ENCODE assay signal across 1 cellular context in genomic region chr6:12311106-12311505, GRCh38.
TF ChIP-seq lines count a peak whose summit lies in the region.

No MANE protein-coding gene starts in this region.

TF ChIP-seq in GM23338, 12 proteins besides CTCF, POLR2A, EP300 and RAD21:
- TF ChIP-seq, protein P1, sequence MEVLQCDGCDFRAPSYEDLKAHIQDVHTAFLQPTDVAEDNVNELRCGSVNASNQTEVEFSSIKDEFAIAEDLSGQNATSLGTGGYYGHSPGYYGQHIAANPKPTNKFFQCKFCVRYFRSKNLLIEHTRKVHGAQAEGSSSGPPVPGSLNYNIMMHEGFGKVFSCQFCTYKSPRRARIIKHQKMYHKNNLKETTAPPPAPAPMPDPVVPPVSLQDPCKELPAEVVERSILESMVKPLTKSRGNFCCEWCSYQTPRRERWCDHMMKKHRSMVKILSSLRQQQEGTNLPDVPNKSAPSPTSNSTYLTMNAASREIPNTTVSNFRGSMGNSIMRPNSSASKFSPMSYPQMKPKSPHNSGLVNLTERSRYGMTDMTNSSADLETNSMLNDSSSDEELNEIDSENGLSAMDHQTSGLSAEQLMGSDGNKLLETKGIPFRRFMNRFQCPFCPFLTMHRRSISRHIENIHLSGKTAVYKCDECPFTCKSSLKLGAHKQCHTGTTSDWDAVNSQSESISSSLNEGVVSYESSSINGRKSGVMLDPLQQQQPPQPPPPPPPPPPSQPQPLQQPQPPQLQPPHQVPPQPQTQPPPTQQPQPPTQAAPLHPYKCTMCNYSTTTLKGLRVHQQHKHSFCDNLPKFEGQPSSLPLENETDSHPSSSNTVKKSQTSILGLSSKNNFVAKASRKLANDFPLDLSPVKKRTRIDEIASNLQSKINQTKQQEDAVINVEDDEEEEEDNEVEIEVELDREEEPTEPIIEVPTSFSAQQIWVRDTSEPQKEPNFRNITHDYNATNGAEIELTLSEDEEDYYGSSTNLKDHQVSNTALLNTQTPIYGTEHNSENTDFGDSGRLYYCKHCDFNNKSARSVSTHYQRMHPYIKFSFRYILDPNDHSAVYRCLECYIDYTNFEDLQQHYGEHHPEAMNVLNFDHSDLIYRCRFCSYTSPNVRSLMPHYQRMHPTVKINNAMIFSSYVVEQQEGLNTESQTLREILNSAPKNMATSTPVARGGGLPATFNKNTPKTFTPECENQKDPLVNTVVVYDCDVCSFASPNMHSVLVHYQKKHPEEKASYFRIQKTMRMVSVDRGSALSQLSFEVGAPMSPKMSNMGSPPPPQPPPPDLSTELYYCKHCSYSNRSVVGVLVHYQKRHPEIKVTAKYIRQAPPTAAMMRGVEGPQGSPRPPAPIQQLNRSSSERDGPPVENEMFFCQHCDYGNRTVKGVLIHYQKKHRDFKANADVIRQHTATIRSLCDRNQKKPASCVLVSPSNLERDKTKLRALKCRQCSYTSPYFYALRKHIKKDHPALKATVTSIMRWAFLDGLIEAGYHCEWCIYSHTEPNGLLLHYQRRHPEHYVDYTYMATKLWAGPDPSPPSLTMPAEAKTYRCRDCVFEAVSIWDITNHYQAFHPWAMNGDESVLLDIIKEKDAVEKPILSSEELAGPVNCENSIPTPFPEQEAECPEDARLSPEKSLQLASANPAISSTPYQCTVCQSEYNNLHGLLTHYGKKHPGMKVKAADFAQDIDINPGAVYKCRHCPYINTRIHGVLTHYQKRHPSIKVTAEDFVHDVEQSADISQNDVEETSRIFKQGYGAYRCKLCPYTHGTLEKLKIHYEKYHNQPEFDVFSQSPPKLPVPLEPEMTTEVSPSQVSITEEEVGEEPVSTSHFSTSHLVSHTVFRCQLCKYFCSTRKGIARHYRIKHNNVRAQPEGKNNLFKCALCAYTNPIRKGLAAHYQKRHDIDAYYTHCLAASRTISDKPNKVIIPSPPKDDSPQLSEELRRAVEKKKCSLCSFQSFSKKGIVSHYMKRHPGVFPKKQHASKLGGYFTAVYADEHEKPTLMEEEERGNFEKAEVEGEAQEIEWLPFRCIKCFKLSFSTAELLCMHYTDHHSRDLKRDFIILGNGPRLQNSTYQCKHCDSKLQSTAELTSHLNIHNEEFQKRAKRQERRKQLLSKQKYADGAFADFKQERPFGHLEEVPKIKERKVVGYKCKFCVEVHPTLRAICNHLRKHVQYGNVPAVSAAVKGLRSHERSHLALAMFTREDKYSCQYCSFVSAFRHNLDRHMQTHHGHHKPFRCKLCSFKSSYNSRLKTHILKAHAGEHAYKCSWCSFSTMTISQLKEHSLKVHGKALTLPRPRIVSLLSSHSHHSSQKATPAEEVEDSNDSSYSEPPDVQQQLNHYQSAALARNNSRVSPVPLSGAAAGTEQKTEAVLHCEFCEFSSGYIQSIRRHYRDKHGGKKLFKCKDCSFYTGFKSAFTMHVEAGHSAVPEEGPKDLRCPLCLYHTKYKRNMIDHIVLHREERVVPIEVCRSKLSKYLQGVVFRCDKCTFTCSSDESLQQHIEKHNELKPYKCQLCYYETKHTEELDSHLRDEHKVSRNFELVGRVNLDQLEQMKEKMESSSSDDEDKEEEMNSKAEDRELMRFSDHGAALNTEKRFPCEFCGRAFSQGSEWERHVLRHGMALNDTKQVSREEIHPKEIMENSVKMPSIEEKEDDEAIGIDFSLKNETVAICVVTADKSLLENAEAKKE (CRISPR knock-in tag; IDR thresholded peaks at IDR 0.05): no peak
- TF ChIP-seq POLR2AphosphoS5 (IDR thresholded peaks at IDR 0.05; ENCODE audit: low read depth) (no peak), EZH2 (IDR thresholded peaks at IDR 0.05; ENCODE audit: low read depth, unreplicated experiment) (no peak), EZH2phosphoT487 (IDR thresholded peaks at IDR 0.05; ENCODE audit: unreplicated experiment) (no peak), CREB1 (CRISPR knock-in tag; IDR thresholded peaks at IDR 0.05; ENCODE audit: low read depth) (no peak), ZNF331 (CRISPR knock-in tag; IDR thresholded peaks at IDR 0.05; ENCODE audit: low read depth) (no peak), STAT1 (IDR thresholded peaks at IDR 0.05; ENCODE audit: unreplicated experiment) (no peak), ZNF114 (CRISPR knock-in tag; IDR thresholded peaks at IDR 0.05) (no peak), NANOG (IDR thresholded peaks at IDR 0.05; ENCODE audit: borderline replicate concordance) (no peak), JUNB (IDR thresholded peaks at IDR 0.05; ENCODE audit: unreplicated experiment) (no peak)
- TF ChIP-seq, protein P2, sequence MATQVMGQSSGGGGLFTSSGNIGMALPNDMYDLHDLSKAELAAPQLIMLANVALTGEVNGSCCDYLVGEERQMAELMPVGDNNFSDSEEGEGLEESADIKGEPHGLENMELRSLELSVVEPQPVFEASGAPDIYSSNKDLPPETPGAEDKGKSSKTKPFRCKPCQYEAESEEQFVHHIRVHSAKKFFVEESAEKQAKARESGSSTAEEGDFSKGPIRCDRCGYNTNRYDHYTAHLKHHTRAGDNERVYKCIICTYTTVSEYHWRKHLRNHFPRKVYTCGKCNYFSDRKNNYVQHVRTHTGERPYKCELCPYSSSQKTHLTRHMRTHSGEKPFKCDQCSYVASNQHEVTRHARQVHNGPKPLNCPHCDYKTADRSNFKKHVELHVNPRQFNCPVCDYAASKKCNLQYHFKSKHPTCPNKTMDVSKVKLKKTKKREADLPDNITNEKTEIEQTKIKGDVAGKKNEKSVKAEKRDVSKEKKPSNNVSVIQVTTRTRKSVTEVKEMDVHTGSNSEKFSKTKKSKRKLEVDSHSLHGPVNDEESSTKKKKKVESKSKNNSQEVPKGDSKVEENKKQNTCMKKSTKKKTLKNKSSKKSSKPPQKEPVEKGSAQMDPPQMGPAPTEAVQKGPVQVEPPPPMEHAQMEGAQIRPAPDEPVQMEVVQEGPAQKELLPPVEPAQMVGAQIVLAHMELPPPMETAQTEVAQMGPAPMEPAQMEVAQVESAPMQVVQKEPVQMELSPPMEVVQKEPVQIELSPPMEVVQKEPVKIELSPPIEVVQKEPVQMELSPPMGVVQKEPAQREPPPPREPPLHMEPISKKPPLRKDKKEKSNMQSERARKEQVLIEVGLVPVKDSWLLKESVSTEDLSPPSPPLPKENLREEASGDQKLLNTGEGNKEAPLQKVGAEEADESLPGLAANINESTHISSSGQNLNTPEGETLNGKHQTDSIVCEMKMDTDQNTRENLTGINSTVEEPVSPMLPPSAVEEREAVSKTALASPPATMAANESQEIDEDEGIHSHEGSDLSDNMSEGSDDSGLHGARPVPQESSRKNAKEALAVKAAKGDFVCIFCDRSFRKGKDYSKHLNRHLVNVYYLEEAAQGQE (IDR thresholded peaks at IDR 0.05; ENCODE audit: unreplicated experiment): no peak
- TF ChIP-seq, protein P3, sequence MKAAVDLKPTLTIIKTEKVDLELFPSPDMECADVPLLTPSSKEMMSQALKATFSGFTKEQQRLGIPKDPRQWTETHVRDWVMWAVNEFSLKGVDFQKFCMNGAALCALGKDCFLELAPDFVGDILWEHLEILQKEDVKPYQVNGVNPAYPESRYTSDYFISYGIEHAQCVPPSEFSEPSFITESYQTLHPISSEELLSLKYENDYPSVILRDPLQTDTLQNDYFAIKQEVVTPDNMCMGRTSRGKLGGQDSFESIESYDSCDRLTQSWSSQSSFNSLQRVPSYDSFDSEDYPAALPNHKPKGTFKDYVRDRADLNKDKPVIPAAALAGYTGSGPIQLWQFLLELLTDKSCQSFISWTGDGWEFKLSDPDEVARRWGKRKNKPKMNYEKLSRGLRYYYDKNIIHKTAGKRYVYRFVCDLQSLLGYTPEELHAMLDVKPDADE (IDR thresholded peaks at IDR 0.05): no peak
